In the genomic region with DNA sequence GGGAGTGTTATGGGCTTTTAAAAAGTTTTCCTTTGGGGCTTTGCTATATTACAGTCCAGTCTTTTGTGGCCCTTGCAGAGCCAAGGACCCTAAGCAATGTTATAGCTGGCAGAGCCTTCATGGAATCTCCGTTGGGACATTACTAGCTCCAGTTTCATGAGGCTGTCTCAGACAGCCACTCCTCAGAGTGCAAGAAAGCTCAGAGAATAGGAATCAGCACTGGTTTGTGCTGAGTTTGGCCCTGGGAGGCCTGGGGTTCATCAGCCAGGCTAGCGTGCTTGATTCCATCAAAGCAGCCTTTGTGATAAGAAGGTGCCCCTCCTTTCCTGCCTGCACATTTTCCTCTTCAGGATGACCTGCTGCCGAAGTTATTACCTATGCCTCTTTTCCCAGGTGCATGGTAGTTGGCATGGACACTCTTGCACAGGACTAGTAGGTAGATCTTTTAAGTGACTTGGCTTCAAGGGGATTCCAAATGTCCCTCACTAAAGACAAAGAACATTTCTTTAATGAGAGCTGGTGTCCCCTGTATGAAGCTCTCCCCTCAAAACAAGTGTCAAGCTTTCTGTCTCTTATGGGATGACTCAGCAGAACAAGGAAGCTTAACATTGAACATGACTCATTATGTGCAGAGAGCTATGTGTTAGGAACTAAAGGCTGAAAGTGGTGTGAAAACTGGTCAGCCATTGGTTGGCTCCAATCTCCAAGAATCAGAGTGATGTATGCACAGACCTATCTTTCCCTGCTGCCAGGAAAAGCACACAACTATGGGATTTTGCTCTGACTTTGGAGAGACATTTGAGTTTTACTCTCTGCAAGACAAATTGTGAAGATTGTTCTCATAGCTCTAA, we compare ENCODE assay signal across 8 cellular contexts.
DNase-seq lines count a peak whose midpoint lies in the region; ATAC-seq and TF ChIP-seq lines count a peak whose summit lies in the region.

No MANE protein-coding gene starts in this region.

- TF ChIP-seq CTCF in HCT116 (IDR thresholded peaks at IDR 0.05 in 2 of 3, conservative IDR thresholded peaks at IDR 0.05 in 1 of 3; ENCODE audit: borderline replicate concordance in 1 of 3, insufficient read depth in 1 of 3, low read depth in 2 of 3, low read length in 2 of 3), result no peak
- no peak for TF ChIP-seq CTCF in OCI-LY3 (IDR thresholded peaks at IDR 0.05; ENCODE audit: low read depth, low read length)

- no peaks in the 10 kb centered on the region for H3K79me2 ChIP-seq in HCT116 (ENCODE audit: insufficient read depth, low read length)
- H3K79me2 ChIP-seq in OCI-LY3 (ENCODE audit: low read length), result no peaks in the 10 kb centered on the region

- POLR2A ChIA-PET in HCT116 (lab: Charles Lee), result no interaction called here

- H4K20me1 ChIP-seq in HCT116 (ENCODE audit: insufficient read depth) (no peaks in the 10 kb centered on the region), OCI-LY3 (ENCODE audit: insufficient read depth, low read length) (no peaks in the 10 kb centered on the region)

- no peak overlapping the region for H3K27ac ChIP-seq in HCT116 (ENCODE audit: low read depth, low read length)
- no peak overlapping the region for H3K27ac ChIP-seq in OCI-LY3 (ENCODE audit: low read length)

- no peak overlapping the region for H3K4me3 ChIP-seq in HCT116 (replicated peaks in 1 of 2; ENCODE audit: low read depth in 1 of 2, low read length in 2 of 2)
- no peak overlapping the region for H3K4me3 ChIP-seq in OCI-LY3 (ENCODE audit: low read length)

- intact Hi-C loops in HCT116 (cut with micrococcal nuclease), result loop anchor here (5.0 kb wide), 1 partner anchor 312 kb away; no protein-coding TSS in a partner anchor

- no TSS peak for BruUV-seq in HCT116 (replicated peaks; lab: Mats Ljungman, UMichigan)

- H3K9ac ChIP-seq in HCT116 (ENCODE audit: low read length) (no peak overlapping the region), OCI-LY3 (ENCODE audit: low read length) (no peak overlapping the region)

- TF ChIP-seq RAD21 in HCT116 (IDR thresholded peaks at IDR 0.05; ENCODE audit: low read depth), result no peak

- H2AFZ ChIP-seq in HCT116 (ENCODE audit: low read depth, low read length, poor library complexity, severe bottlenecking) (peak overlapping the region; percentile 66), OCI-LY3 (ENCODE audit: low read depth, low read length) (peak overlapping the region; percentile 72; the same call in 1 of the 2 replicates)

- H3K27me3 ChIP-seq in HCT116 (ENCODE audit: insufficient read depth, low read length) (no peaks in the 10 kb centered on the region), OCI-LY3 (ENCODE audit: low read depth, low read length) (no peaks in the 10 kb centered on the region)

- H3K9me2 ChIP-seq in HCT116 (ENCODE audit: insufficient read depth), result no peaks in the 10 kb centered on the region

- DNase-seq in COLO829 (ENCODE audit: low spot score) (peak; percentile 48), HCT116 (ENCODE audit: low read depth, low spot score) (peak; percentile 48), foreskin melanocyte (peak; percentile 29), DMS153 (lab: John Stamatoyannopoulos, UW) (no peak)
- DNase-seq in activated naive CD4-positive, alpha-beta T cell treated with Interleukin-2 at 50 U/mL for 16 hours, result no peak
- no peak for DNase-seq in stimulated activated naive CD8-positive, alpha-beta T cell treated with anti-CD3 and anti-CD28 coated beads, Interleukin-15, Interleukin-2, amounts not matched to agents 100 U/mL and 50 U/mL, for 24 hours
- DNase-seq in activated T-cell treated with anti-CD3 and anti-CD28 coated beads, Interleukin-2, amount 50 U/mL, for 48 hours, result no peak

- H3K4me2 ChIP-seq in HCT116 (ENCODE audit: low read length), result peak overlapping the region; percentile 32; the same call in 1 of the 2 replicates
- no peak overlapping the region for H3K4me2 ChIP-seq in OCI-LY3 (ENCODE audit: low read length)

- no peaks in the 10 kb centered on the region for H3K9me3 ChIP-seq in HCT116 (ENCODE audit: control insufficient read depth in 1 of 2, insufficient read depth in 1 of 2, low read depth in 1 of 2, low read length in 2 of 2)
- no peaks in the 10 kb centered on the region for H3K9me3 ChIP-seq in OCI-LY3 (ENCODE audit: insufficient read depth, low read length)

- no peaks in the 10 kb centered on the region for H3K36me3 ChIP-seq in HCT116 (ENCODE audit: control insufficient read depth in 1 of 2, insufficient read depth in 2 of 2, low read length in 2 of 2)
- no peaks in the 10 kb centered on the region for H3K36me3 ChIP-seq in OCI-LY3 (replicated peaks; ENCODE audit: low read depth, low read length)

- ATAC-seq in HCT116, result peak; percentile 81
- no peak for ATAC-seq in stimulated activated naive CD8-positive, alpha-beta T cell treated with anti-CD3 and anti-CD28 coated beads, Interleukin-15, Interleukin-2, amounts not matched to agents 100 U/mL and 50 U/mL, for 24 hours

- no peak for TF ChIP-seq POLR2A in HCT116 (IDR thresholded peaks at IDR 0.05; ENCODE audit: borderline replicate concordance, extremely low read depth, insufficient read depth, insufficient read length)

- CTCF ChIA-PET in HCT116 (lab: Charles Lee), result no interaction called here

- H3K4me1 ChIP-seq in HCT116 (ENCODE audit: control insufficient read depth in 1 of 2, insufficient read depth in 2 of 2, low read length in 2 of 2) (peaks cover 0 to 11% of the 10 kb centered on the region in 2 experiments; a peak in 2 of 4 replicates), OCI-LY3 (ENCODE audit: low read length) (peaks cover 8% of the 10 kb centered on the region)

- RAD21 ChIA-PET in HCT116 (lab: Charles Lee; ENCODE audit: low non-redundant PET in 1 of 2, low total read pairs in 2 of 2, uncharacterized antibody in 2 of 2, unreplicated experiment in 2 of 2), result no interaction called here

TF ChIP-seq in HCT116, 20 proteins besides CTCF, POLR2A, EP300 and RAD21:
- no peak for TF ChIP-seq CEBPB (IDR thresholded peaks at IDR 0.05; ENCODE audit: low read depth)
- TF ChIP-seq FOSL1 (IDR thresholded peaks at IDR 0.05; ENCODE audit: low read depth), result peak; percentile 52; the same call in 1 of the 2 replicates
- TF ChIP-seq EGR1 (IDR thresholded peaks at IDR 0.05; ENCODE audit: low read depth), result no peak
- TF ChIP-seq JUND (IDR thresholded peaks at IDR 0.05), result peak; percentile 51

Comparison
In these comparisons a context has a peak if more than half of its experiments do, and no peak if none do; other contexts are left out.
1. DNase-seq: peak in COLO829 (single experiment), HCT116 (single experiment) and foreskin melanocyte (single experiment); none in activated naive CD4-positive, alpha-beta T cell treated with Interleukin-2 at 50 U/mL for 16 hours (single experiment), stimulated activated naive CD8-positive, alpha-beta T cell treated with anti-CD3 and anti-CD28 coated beads, Interleukin-15, Interleukin-2, amounts not matched to agents 100 U/mL and 50 U/mL, for 24 hours (single experiment), activated T-cell treated with anti-CD3 and anti-CD28 coated beads, Interleukin-2, amount 50 U/mL, for 48 hours (0 of 2) and DMS153 (single experiment).